ENCODE assay signal across 13 cellular contexts in the genomic region with DNA sequence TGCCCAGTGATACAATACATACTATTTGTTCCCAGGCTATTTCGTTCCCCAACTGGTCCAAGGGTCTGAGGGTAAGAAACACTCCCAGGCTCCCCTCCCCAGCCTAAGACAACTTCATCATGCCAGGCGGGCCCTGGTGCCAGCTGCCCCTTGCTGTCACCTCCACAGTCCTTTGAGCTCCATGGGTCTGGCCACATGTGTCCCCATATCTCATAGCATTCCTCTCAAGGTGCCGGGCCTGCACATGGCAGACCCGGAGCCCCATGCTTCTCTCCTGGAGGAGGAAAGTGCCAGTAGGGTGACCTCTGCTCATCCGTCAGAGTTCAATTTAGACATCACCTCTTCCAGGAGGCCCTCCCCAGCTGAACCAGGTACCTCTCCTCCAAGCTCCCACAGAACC.
"Had no signal": no experiment of that assay in that cellular context is flagged by ENCODE, and none has a peak within 500 bp of the region (broad histone marks: within the 10 kb centered on the region; RNA-seq: fewer than 3 reads in every experiment).

No MANE protein-coding gene starts in this region.

- DNase-seq: activated CD4-positive, alpha-beta memory T cell treated with anti-CD3 and anti-CD28 coated beads, Interleukin-2, amount 10 ng/mL, durations not matched to agents 7 days and 5 days; activated CD4-positive, CD25-positive, alpha-beta regulatory T cell treated with anti-CD3 and anti-CD28 coated beads, Interleukin-2, amount 50 U/mL, for 72 hours; effector memory CD8-positive, alpha-beta T cell; left lung; mesenchymal stem cell; psoas muscle; stimulated activated CD4-positive, alpha-beta T cell treated with anti-CD3 and anti-CD28 coated beads, Interleukin-12 subunit alpha, Interleukin-12 subunit beta, amount 100 ng/mL, for 4 hours; uterus had no signal

- H3K9me3 ChIP-seq: gastroesophageal sphincter, left lung, psoas muscle, stomach, thoracic aorta, uterus had no signal

- H3K4me3 Mint-ChIP-seq: activated CD4-positive, alpha-beta memory T cell treated with anti-CD3 and anti-CD28 coated beads, Interleukin-2, amount 10 ng/mL, durations not matched to agents 7 days and 5 days; effector memory CD8-positive, alpha-beta T cell; nephron had no signal

- H3K4me1 ChIP-seq: gastroesophageal sphincter, left lung, psoas muscle, uterus had no signal

- H3K36me3 ChIP-seq: gastroesophageal sphincter, left lung, stomach, thoracic aorta, uterus had no signal

- ATAC-seq: effector memory CD8-positive, alpha-beta T cell; gastroesophageal sphincter; psoas muscle had no signal

- H3K4me3 ChIP-seq: gastroesophageal sphincter, left lung, psoas muscle, stomach, thoracic aorta, uterus had no signal

- H3K27ac ChIP-seq: epithelial cell of prostate, gastroesophageal sphincter, left lung, psoas muscle, thoracic aorta, uterus had no signal

- H3K9me3 Mint-ChIP-seq: activated CD4-positive, alpha-beta memory T cell treated with anti-CD3 and anti-CD28 coated beads, Interleukin-2, amount 10 ng/mL, durations not matched to agents 7 days and 5 days; effector memory CD8-positive, alpha-beta T cell had no signal

- H3K27ac Mint-ChIP-seq: nephron had no signal

- H3K27me3 ChIP-seq: left lung, uterus had no signal
